Comparison of ENCODE assay signal across 25 cellular contexts in genomic region chr12:69620077-69620476, GRCh38. TPM values are rescaled to one million over a fixed set of nuclear protein-coding genes. Genes with fewer than 3 reads are reported as not detected.
"Had no signal": no experiment of that assay in that cellular context is flagged by ENCODE, and none has a peak within 500 bp of the region (broad histone marks: within the 10 kb centered on the region; RNA-seq: fewer than 3 reads in every experiment).

No MANE protein-coding gene starts in this region.

- H3K36me3 ChIP-seq: SJCRH30 had no signal

- ATAC-seq: K562, SK-N-SH treated with all-trans-retinoic acid at 6 μM for 48 hours had no signal

- H3K27ac ChIP-seq: HL-60, KMS-11, SJCRH30 had no signal

- FAIRE-seq: HTR-8/SVneo, K562, RCC 7860 had no signal

- H3K9me3 Mint-ChIP-seq: IgD-negative memory B cell had no signal

- H3K27me3 ChIP-seq: SJCRH30 had no signal

- H3K9me3 ChIP-seq: SJCRH30 had no signal

- H3K4me3 ChIP-seq: K562, SJCRH30 had no signal

- H3K4me2 ChIP-seq: KMS-11 had no signal

- H3K36me3 Mint-ChIP-seq: IgD-negative memory B cell had no signal

- DNase-seq: Kasumi-1, MM.1S, NCI-H1092 treated with DMSO at 0.1 percent for 48 hours, NCI-H1436, NCI-H187, NCI-H2029, NCI-H2081 treated with DMSO at 0.1 percent for 48 hours, NCI-H2171, NCI-H226, NCI-H446, NCI-H510A, NCI-H524 treated with DMSO at 0.1 percent for 48 hours, NCI-H69, NCI-H774, RPMI8226, SHP77 treated with DMSO at 0.1 percent for 48 hours had no signal

- H3K4me1 Mint-ChIP-seq: IgD-negative memory B cell had no signal

- H3K4me3 Mint-ChIP-seq: IgD-negative memory B cell had no signal

RNA-seq across cellular contexts. Expression of gene LRRC10, which starts 9.4 kb away (rescaled TPM):
- total RNA-seq: K562, M059J, SJCRH30 had no signal
- polyA plus RNA-seq: IgD-negative memory B cell had no signal
